Comparison of ENCODE assay signal across 8 cellular contexts in genomic region chrX:56728321-56728720, GRCh38. TPM values are rescaled to one million over a fixed set of nuclear protein-coding genes. Genes with fewer than 3 reads are reported as not detected.
DNase-seq lines count a peak whose midpoint lies in the region; TF ChIP-seq lines count a peak whose summit lies in the region.

No MANE protein-coding gene starts in this region.

- H3K36me3 ChIP-seq in Loucy (ENCODE audit: insufficient read depth, low read length): no peaks in the 10 kb centered on the region
- H3K36me3 ChIP-seq in osteoblast (ENCODE audit: insufficient read depth, low read length): no peaks in the 10 kb centered on the region
- no peaks in the 10 kb centered on the region for H3K36me3 ChIP-seq in uterus

- no peaks in the 10 kb centered on the region for H3K4me1 Mint-ChIP-seq in MCF 10A (ENCODE audit: insufficient read depth, unreplicated experiment)

- no peak for TF ChIP-seq CTCF in Loucy (conservative IDR thresholded peaks at IDR 0.05; ENCODE audit: low read length)
- no peak for TF ChIP-seq CTCF in MCF 10A (IDR thresholded peaks at IDR 0.05; ENCODE audit: unreplicated experiment)
- no peak for TF ChIP-seq CTCF in osteoblast (IDR thresholded peaks at IDR 0.05; ENCODE audit: extremely low read depth, low read depth, low read length)
- no peak for TF ChIP-seq CTCF in uterus (IDR thresholded peaks at IDR 0.05)

- H3K36me3 Mint-ChIP-seq in MCF 10A (ENCODE audit: insufficient read depth, unreplicated experiment): no peaks in the 10 kb centered on the region

- CTCF ChIA-PET in MCF 10A (lab: Yijun Ruan, JAX): interaction anchor here (0.6 to 5.2 kb wide), 11 partner anchors 10 to 1942 kb away, joined by 3 to 66 read pairs (median 4); no protein-coding TSS in a partner anchor

- H2AFZ ChIP-seq in Loucy (ENCODE audit: low read length): peak overlapping the region; percentile 93
- peak overlapping the region; percentile 76 for H2AFZ ChIP-seq in osteoblast (ENCODE audit: low read length)

- H3K27ac Mint-ChIP-seq in MCF 10A (ENCODE audit: low read depth, unreplicated experiment): no peak overlapping the region

- H3K4me3 Mint-ChIP-seq in MCF 10A (ENCODE audit: unreplicated experiment): peak overlapping the region; percentile 91

- H3K4me3 ChIP-seq in Loucy (ENCODE audit: low read length, poor library complexity, severe bottlenecking): peak overlapping the region; percentile 96
- H3K4me3 ChIP-seq in osteoblast (ENCODE audit: insufficient read depth, low read length): peak overlapping the region; percentile 80
- H3K4me3 ChIP-seq in uterus: peak overlapping the region in 1 of 2 donors; percentile 53

- POLR2A ChIA-PET in MCF 10A (lab: Yijun Ruan, JAX): interaction anchor here (0.7 to 2.8 kb wide), 10 partner anchors 85 to 1567 kb away, joined by 3 to 15 read pairs (median 5); partner anchors contain the start of genes KLF8, RRAGB and UBQLN2

- no peak overlapping the region for H3K27ac ChIP-seq in osteoblast (ENCODE audit: low read depth, low read length)
- peak overlapping the region in 1 of 2 donors; percentile 79 for H3K27ac ChIP-seq in uterus

- H3K4me1 ChIP-seq in Loucy (ENCODE audit: insufficient read depth, low read length, poor library complexity, severe bottlenecking) (no peaks in the 10 kb centered on the region), osteoblast (ENCODE audit: insufficient read depth, low read length) (no peaks in the 10 kb centered on the region), uterus (no peaks in the 10 kb centered on the region)

- TF ChIP-seq POLR2A in uterus (IDR thresholded peaks at IDR 0.05): no peak

- peaks cover 30% of the 10 kb centered on the region for H3K79me2 ChIP-seq in Loucy (ENCODE audit: insufficient read depth, low read length)
- H3K79me2 ChIP-seq in osteoblast (ENCODE audit: insufficient read depth, low read length): peaks cover 14% of the 10 kb centered on the region

- H3K9ac ChIP-seq in Loucy (ENCODE audit: low read depth, low read length, poor library complexity, severe bottlenecking): peak overlapping the region; percentile 34

- H3K4me2 ChIP-seq in Loucy (ENCODE audit: low read depth, low read length, poor library complexity, severe bottlenecking) (peak overlapping the region; percentile 83), osteoblast (ENCODE audit: insufficient read depth, low read length) (peak overlapping the region; percentile 82)

- DNase-seq in DMS79 treated with DMSO at 0.1 percent for 48 hours (lab: John Stamatoyannopoulos, UW) (peak; percentile 3), DMS79 (lab: John Stamatoyannopoulos, UW) (no peak), MCF 10A (ENCODE audit: unreplicated experiment) (no peak), osteoblast (ENCODE audit: insufficient read length, low spot score, missing footprints) (no peak), NK-92 (lab: John Stamatoyannopoulos, UW; ENCODE audit: unreplicated experiment) (no peak), uterus (no peak), COLO668 (lab: John Stamatoyannopoulos, UW; ENCODE audit: unreplicated experiment) (no peak)

- no peaks in the 10 kb centered on the region for H3K9me2 ChIP-seq in Loucy (replicated peaks; ENCODE audit: low read depth, low read length)

- H3K27me3 Mint-ChIP-seq in MCF 10A (ENCODE audit: insufficient read depth, unreplicated experiment): peaks cover 50% of the 10 kb centered on the region

- H4K20me1 ChIP-seq in Loucy (ENCODE audit: insufficient read depth, low read length, poor library complexity, severe bottlenecking) (peaks cover 7% of the 10 kb centered on the region), osteoblast (ENCODE audit: insufficient read depth, low read length) (no peaks in the 10 kb centered on the region)

- H3K9me3 ChIP-seq in Loucy (ENCODE audit: insufficient read depth, low read depth, low read length) (no peaks in the 10 kb centered on the region), osteoblast (ENCODE audit: low read depth, low read length) (no peaks in the 10 kb centered on the region), uterus (no peaks in the 10 kb centered on the region)

- no TSS peak for BruUV-seq in MCF 10A (replicated peaks; lab: Mats Ljungman, UMichigan)

- H3F3A ChIP-seq in Loucy (ENCODE audit: low read depth): no peaks in the 10 kb centered on the region

- no peaks in the 10 kb centered on the region for H3K9me3 Mint-ChIP-seq in MCF 10A (ENCODE audit: unreplicated experiment)

- intact Hi-C loops in MCF 10A (cut with micrococcal nuclease): loop anchor here (2.0 to 5.0 kb wide), 3 partner anchors 266 to 1591 kb away; partner anchors contain the start of gene KLF8
- intact Hi-C loops in uterus (cut with DNase I; ENCODE audit: low total_unique reads): no loop called here

- no peaks in the 10 kb centered on the region for H3K27me3 ChIP-seq in Loucy (ENCODE audit: insufficient read depth, low read length, poor library complexity, severe bottlenecking)
- H3K27me3 ChIP-seq in osteoblast (ENCODE audit: insufficient read depth, low read length): peaks cover 15% of the 10 kb centered on the region
- H3K27me3 ChIP-seq in uterus: peaks cover 0 to 4% of the 10 kb centered on the region in 2 donors

RNA-seq across cellular contexts. Expression of gene NBDY, which starts 0.7 kb away (rescaled TPM):
- total RNA-seq in MCF 10A (2022): 54.0 and 66.4 TPM in 2 replicates
- 6.5 and 9.0 TPM in 2 replicates for total RNA-seq in osteoblast
- 10 to 100 TPM in 2 of 4 donors, 1 to 10 TPM in 1, under 1 TPM in 1; 0.51 to 40.4 (median 13.3) TPM for total RNA-seq in uterus
